ENCODE assay signal across 12 cellular contexts in the genomic region with DNA sequence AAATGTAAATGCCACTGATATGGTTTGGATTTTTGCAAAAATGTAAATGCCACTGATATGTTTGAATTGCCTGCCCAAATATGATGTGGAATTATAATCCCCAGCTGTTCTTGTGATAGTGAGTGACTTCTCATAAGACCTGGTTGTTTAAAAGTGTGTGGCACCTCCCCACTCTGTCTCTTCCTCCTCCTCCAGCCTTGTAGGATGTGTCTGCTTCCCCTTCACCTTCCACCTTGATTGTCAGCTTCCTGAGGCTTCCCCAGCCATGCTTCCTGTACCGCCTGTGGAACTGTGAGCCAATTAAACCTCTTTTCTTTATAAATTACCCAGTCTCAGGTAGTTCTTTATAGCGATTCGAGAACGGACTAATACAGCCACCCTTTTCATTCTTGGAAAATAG. TPM values are rescaled to one million over a fixed set of nuclear protein-coding genes. Genes with fewer than 3 reads are reported as not detected.
DNase-seq lines count a peak whose midpoint lies in the region; ATAC-seq, FAIRE-seq and TF ChIP-seq lines count a peak whose summit lies in the region.
"Had no signal": no experiment of that assay in that cellular context is flagged by ENCODE, and none has a peak within 500 bp of the region (broad histone marks: within the 10 kb centered on the region; RNA-seq: fewer than 3 reads in every experiment).

No MANE protein-coding gene starts in this region.

- H3K9me3 ChIP-seq in left ventricle myocardium inferior (replicated peaks) (no peaks in the 10 kb centered on the region), heart right ventricle (no peaks in the 10 kb centered on the region), SU-DHL-6 (ENCODE audit: insufficient read depth, low read length) (no peaks in the 10 kb centered on the region)
- H3K9me3 ChIP-seq: sigmoid colon had no signal

- ATAC-seq in heart right ventricle (no peak), HG03139 (IDR thresholded peaks at IDR 0.05; ENCODE audit: unreplicated experiment) (no peak), GM19035 (IDR thresholded peaks at IDR 0.05; ENCODE audit: unreplicated experiment) (no peak)

- H3K4me2 ChIP-seq in SU-DHL-6 (ENCODE audit: low read depth, low read length, poor library complexity, severe bottlenecking), result peak overlapping the region; percentile 85

- H3K27me3 ChIP-seq in left ventricle myocardium inferior (ENCODE audit: low read depth), result no peaks in the 10 kb centered on the region
- H3K27me3 ChIP-seq in heart right ventricle, result no peaks in the 10 kb centered on the region
- no peaks in the 10 kb centered on the region for H3K27me3 ChIP-seq in SU-DHL-6 (ENCODE audit: low read length)
- H3K27me3 ChIP-seq: sigmoid colon had no signal

- peaks cover 43% of the 10 kb centered on the region for H3K79me2 ChIP-seq in SU-DHL-6 (ENCODE audit: insufficient read depth, low read length)

- H3K27ac ChIP-seq in left ventricle myocardium inferior (replicated peaks) (peak overlapping the region; percentile 92), heart right ventricle (peak overlapping the region in 1 of 10 donors; percentile 96), SU-DHL-6 (ENCODE audit: low read depth, low read length) (no peak overlapping the region)

- H3K27me3 Mint-ChIP-seq in endothelial cell (ENCODE audit: unreplicated experiment) (peaks cover 4% of the 10 kb centered on the region), type B pancreatic cell (no peaks in the 10 kb centered on the region)

- intact Hi-C loops in left ventricle myocardium inferior (cut with micrococcal nuclease), result no loop called here
- intact Hi-C loops in heart right ventricle (cut with DNase I), result loop anchor here in 4 of 10 donors (5.0 kb wide), 2 partner anchors 47 to 228 kb away; no protein-coding TSS in a partner anchor

- H3K9me2 ChIP-seq in SU-DHL-6 (replicated peaks; ENCODE audit: insufficient read depth, low read length), result no peaks in the 10 kb centered on the region

- H3K4me3 Mint-ChIP-seq in endothelial cell (ENCODE audit: unreplicated experiment) (peak overlapping the region; percentile 39), type B pancreatic cell (peak overlapping the region; percentile 76)

- H3K9me3 Mint-ChIP-seq in endothelial cell (ENCODE audit: unreplicated experiment), result no peaks in the 10 kb centered on the region
- no peaks in the 10 kb centered on the region for H3K9me3 Mint-ChIP-seq in type B pancreatic cell

- H2AFZ ChIP-seq in SU-DHL-6 (ENCODE audit: low read depth, low read length, severe bottlenecking), result no peak overlapping the region

- peaks cover 31% of the 10 kb centered on the region for H3F3A ChIP-seq in SU-DHL-6 (ENCODE audit: insufficient read depth)

- DNase-seq in left ventricle myocardium inferior (no peak), heart right ventricle (no peak), endothelial cell (ENCODE audit: low spot score) (no peak), type B pancreatic cell (ENCODE audit: extremely low spot score, unreplicated experiment) (no peak), frontal cortex (ENCODE audit: low spot score in 2 of 2) (no peak)
- DNase-seq: amygdala; NCI-H2029 treated with DMSO at 0.1 percent for 48 hours; NK-92 treated with Interleukin-12 subunit alpha and Interleukin-12 subunit beta, amount 100 ng/mL, for 24 hours; sigmoid colon had no signal

- 90% methylated on average over 4 of the region's 4 CpGs for WGBS in heart right ventricle, 2 donors

- H3K4me1 Mint-ChIP-seq in endothelial cell (ENCODE audit: unreplicated experiment) (peaks cover 33% of the 10 kb centered on the region), type B pancreatic cell (ENCODE audit: unreplicated experiment) (peaks cover 18% of the 10 kb centered on the region)

- H3K4me1 ChIP-seq in left ventricle myocardium inferior (peaks cover 60% of the 10 kb centered on the region), heart right ventricle (peaks cover 2 to 63% (median 30%) of the 10 kb centered on the region in 9 donors)

- H3K36me3 ChIP-seq in left ventricle myocardium inferior, result peaks cover 6% of the 10 kb centered on the region
- peaks cover 0 to 15% (median 0%) of the 10 kb centered on the region in 9 donors for H3K36me3 ChIP-seq in heart right ventricle
- H3K36me3 ChIP-seq in SU-DHL-6 (ENCODE audit: low read length), result peaks cover 11% of the 10 kb centered on the region

- H3K4me3 ChIP-seq in left ventricle myocardium inferior (no peak overlapping the region), heart right ventricle (no peak overlapping the region), SU-DHL-6 (ENCODE audit: insufficient read depth, low read length, poor library complexity, severe bottlenecking) (no peak overlapping the region)

- H3K27ac Mint-ChIP-seq in endothelial cell (ENCODE audit: unreplicated experiment) (peak overlapping the region; percentile 85), type B pancreatic cell (no peak overlapping the region)

- H3K9ac ChIP-seq in SU-DHL-6 (ENCODE audit: low read length), result no peak overlapping the region

- H4K20me1 ChIP-seq in SU-DHL-6 (ENCODE audit: low read depth, low read length), result peaks cover 30% of the 10 kb centered on the region

- no peak for TF ChIP-seq CTCF in left ventricle myocardium inferior (IDR thresholded peaks at IDR 0.05; ENCODE audit: borderline replicate concordance)
- TF ChIP-seq CTCF in heart right ventricle (IDR thresholded peaks at IDR 0.05), result no peak
- no peak for TF ChIP-seq CTCF in SU-DHL-6 (IDR thresholded peaks at IDR 0.05; ENCODE audit: insufficient read depth, low read length, poor library complexity, severe bottlenecking)
- TF ChIP-seq CTCF in endothelial cell (IDR thresholded peaks at IDR 0.05; ENCODE audit: unreplicated experiment), result no peak
- no peak for TF ChIP-seq CTCF in type B pancreatic cell (conservative IDR thresholded peaks at IDR 0.05)

- no peak for FAIRE-seq in frontal cortex (lab: Jason Lieb, UNC)

- H3K36me3 Mint-ChIP-seq in endothelial cell (ENCODE audit: low read depth, unreplicated experiment) (peaks cover 3% of the 10 kb centered on the region), type B pancreatic cell (peaks cover 6% of the 10 kb centered on the region)

RNA-seq across cellular contexts. Expression of gene CCT8, which starts 1.3 kb away (rescaled TPM):
- total RNA-seq in left ventricle myocardium inferior (104 TPM), heart right ventricle (100 to 1,000 TPM in 7 of 10 donors, 10 to 100 TPM in 3; 90.0 to 126 (median 112) TPM), endothelial cell (ENCODE audit: unreplicated experiment) (186 TPM), type B pancreatic cell (ENCODE audit: low replicate concordance) (167 and 218 TPM in 2 replicates), frontal cortex (262 TPM)
- 100 to 1,000 TPM in 1 of 2 donors, 10 to 100 TPM in 1; 75.6 to 156 TPM for polyA plus RNA-seq in heart right ventricle

RNA-seq across cellular contexts. Expression of gene USP16, which starts 50.3 kb away (rescaled TPM):
- total RNA-seq in left ventricle myocardium inferior (33.7 TPM), heart right ventricle (10 to 100 TPM; 28.9 to 41.8 (median 33.0) TPM), endothelial cell (ENCODE audit: unreplicated experiment) (15.4 TPM), type B pancreatic cell (ENCODE audit: low replicate concordance) (28.9 and 35.0 TPM in 2 replicates), frontal cortex (34.6 TPM)
- 10 to 100 TPM; 20.3 to 23.6 TPM for polyA plus RNA-seq in heart right ventricle

RNA-seq across cellular contexts. Expression of gene RWDD2B, which starts 55.6 kb away (rescaled TPM):
- total RNA-seq in left ventricle myocardium inferior (14.3 TPM), heart right ventricle (10 to 100 TPM; 11.3 to 22.0 (median 17.9) TPM), endothelial cell (ENCODE audit: unreplicated experiment) (12.4 TPM), type B pancreatic cell (ENCODE audit: low replicate concordance) (9.2 and 10.7 TPM in 2 replicates), frontal cortex (7.7 TPM)
- 10 to 100 TPM in 1 of 2 donors, 1 to 10 TPM in 1; 8.3 to 13.6 TPM for polyA plus RNA-seq in heart right ventricle

RNA-seq across cellular contexts. Expression of gene MAP3K7CL, which starts 55.7 kb away (rescaled TPM):
- 2.1 TPM for total RNA-seq in left ventricle myocardium inferior
- total RNA-seq in heart right ventricle, result 10 to 100 TPM in 3 of 10 donors, 1 to 10 TPM in 4, under 1 TPM in 3; 0.64 to 62.1 (median 4.3) TPM
- polyA plus RNA-seq in heart right ventricle, result 1 to 10 TPM; 2.6 to 3.2 TPM
- total RNA-seq in endothelial cell (ENCODE audit: unreplicated experiment), result 1.0 TPM
- 5.3 TPM in 1 of 2 replicates, not detected in the other for total RNA-seq in type B pancreatic cell (ENCODE audit: low replicate concordance)
- 1.2 TPM for total RNA-seq in frontal cortex
